3 cellular contexts compared by ENCODE assay signal in genomic region chr2:171813729-171814128, GRCh38.
TF ChIP-seq lines count a peak whose summit lies in the region.

No MANE protein-coding gene starts in this region.

TF ChIP-seq in SK-N-SH, 30 proteins besides CTCF, POLR2A, EP300 and RAD21 (continued from another document):
- no peak for TF ChIP-seq YY1 (IDR thresholded peaks at IDR 0.05; ENCODE audit: low read depth)
- no peak for TF ChIP-seq MEF2A (IDR thresholded peaks at IDR 0.05; ENCODE audit: borderline replicate concordance, low read depth)
- no peak for TF ChIP-seq NRF1 (IDR thresholded peaks at IDR 0.05; ENCODE audit: low read depth, low read length)
- no peak for TF ChIP-seq CHD2 (IDR thresholded peaks at IDR 0.05; ENCODE audit: low read length, partially characterized antibody)
- no peak for TF ChIP-seq POLR2AphosphoS5 (IDR thresholded peaks at IDR 0.05; ENCODE audit: low read depth, low read length)
- TF ChIP-seq USF1 (IDR thresholded peaks at IDR 0.05; ENCODE audit: borderline replicate concordance, low read depth), result no peak
- TF ChIP-seq NFIC (IDR thresholded peaks at IDR 0.05; ENCODE audit: borderline replicate concordance), result no peak

TF ChIP-seq in SK-N-SH treated with all-trans-retinoic acid at 6 μM for 48 hours, 23 proteins besides CTCF, POLR2A, EP300 and RAD21 (continued from another document):
- no peak for TF ChIP-seq CREB5 (CRISPR knock-in tag; IDR thresholded peaks at IDR 0.05; ENCODE audit: low read depth)
- no peak for TF ChIP-seq OSR1 (CRISPR knock-in tag; IDR thresholded peaks at IDR 0.05)
- TF ChIP-seq PATZ1 (CRISPR knock-in tag; IDR thresholded peaks at IDR 0.05; ENCODE audit: borderline replicate concordance), result no peak
- TF ChIP-seq CSRNP3 (CRISPR knock-in tag; IDR thresholded peaks at IDR 0.05), result no peak
- TF ChIP-seq TSHZ2 (CRISPR knock-in tag; IDR thresholded peaks at IDR 0.05), result no peak
- TF ChIP-seq ARNTL (CRISPR knock-in tag; IDR thresholded peaks at IDR 0.05; ENCODE audit: borderline replicate concordance, low read depth), result no peak
- no peak for TF ChIP-seq BACH2 (CRISPR knock-in tag; IDR thresholded peaks at IDR 0.05; ENCODE audit: borderline replicate concordance)
- TF ChIP-seq ZFP30 (CRISPR knock-in tag; IDR thresholded peaks at IDR 0.05), result no peak
- TF ChIP-seq ZNF70 (CRISPR knock-in tag; IDR thresholded peaks at IDR 0.05), result no peak

TF ChIP-seq in WTC11, 78 proteins besides CTCF, POLR2A, EP300 and RAD21 (continued from another document):
- no peak for TF ChIP-seq ZNF425 (CRISPR knock-in tag; conservative IDR thresholded peaks at IDR 0.05)
- TF ChIP-seq ELF4 (CRISPR knock-in tag; IDR thresholded peaks at IDR 0.05; ENCODE audit: low read depth), result no peak
- no peak for TF ChIP-seq JUN (CRISPR knock-in tag; IDR thresholded peaks at IDR 0.05)
- TF ChIP-seq JAZF1 (CRISPR knock-in tag; IDR thresholded peaks at IDR 0.05), result no peak
- no peak for TF ChIP-seq E2F5 (CRISPR knock-in tag; IDR thresholded peaks at IDR 0.05)
- TF ChIP-seq ATF6 (CRISPR knock-in tag; IDR thresholded peaks at IDR 0.05), result no peak
- TF ChIP-seq SP1 (CRISPR knock-in tag; conservative IDR thresholded peaks at IDR 0.05), result no peak
- TF ChIP-seq TEAD4 (CRISPR knock-in tag; IDR thresholded peaks at IDR 0.05), result no peak
- TF ChIP-seq GABPB1 (CRISPR knock-in tag; IDR thresholded peaks at IDR 0.05), result no peak
- TF ChIP-seq MLX (CRISPR knock-in tag; IDR thresholded peaks at IDR 0.05), result no peak
- TF ChIP-seq E2F4 (CRISPR knock-in tag; IDR thresholded peaks at IDR 0.05; ENCODE audit: borderline replicate concordance, low read depth), result no peak
- TF ChIP-seq IRF2 (CRISPR knock-in tag; IDR thresholded peaks at IDR 0.05; ENCODE audit: borderline replicate concordance, low read depth), result no peak
- TF ChIP-seq RORB (CRISPR knock-in tag; IDR thresholded peaks at IDR 0.05), result no peak
